ENCODE assay signal across 1 cellular context in the genomic region with DNA sequence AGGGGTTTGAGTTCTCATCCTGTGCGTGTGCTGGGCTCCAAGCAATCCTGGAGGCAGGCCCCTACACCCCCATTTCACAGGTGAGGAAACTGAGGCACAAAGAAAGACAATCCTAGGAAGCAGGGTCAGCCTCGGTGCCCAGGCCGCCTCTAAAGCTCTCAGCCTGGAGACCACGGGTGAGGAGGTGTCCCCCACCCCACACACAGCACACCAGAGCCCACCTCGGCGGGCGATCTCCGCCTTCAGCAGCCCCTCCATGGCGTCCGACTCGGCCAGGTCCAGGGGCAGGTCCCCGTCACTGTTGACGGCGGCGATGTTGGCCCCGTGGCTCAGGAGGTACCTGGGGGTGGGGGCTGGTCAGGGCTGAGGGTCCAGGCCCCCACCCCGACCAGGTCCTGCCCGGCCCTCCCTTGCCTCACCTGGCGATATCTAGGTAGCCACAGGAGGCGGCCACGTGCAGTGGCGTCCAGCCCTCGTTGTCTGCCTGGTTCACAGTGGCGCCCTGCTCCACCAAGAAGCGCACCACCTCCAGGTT.
TF ChIP-seq lines count a peak whose summit lies in the region.

No MANE protein-coding gene starts in this region.

TF ChIP-seq in K562, 482 proteins besides CTCF, POLR2A, EP300 and RAD21:
- TF ChIP-seq, protein P1, sequence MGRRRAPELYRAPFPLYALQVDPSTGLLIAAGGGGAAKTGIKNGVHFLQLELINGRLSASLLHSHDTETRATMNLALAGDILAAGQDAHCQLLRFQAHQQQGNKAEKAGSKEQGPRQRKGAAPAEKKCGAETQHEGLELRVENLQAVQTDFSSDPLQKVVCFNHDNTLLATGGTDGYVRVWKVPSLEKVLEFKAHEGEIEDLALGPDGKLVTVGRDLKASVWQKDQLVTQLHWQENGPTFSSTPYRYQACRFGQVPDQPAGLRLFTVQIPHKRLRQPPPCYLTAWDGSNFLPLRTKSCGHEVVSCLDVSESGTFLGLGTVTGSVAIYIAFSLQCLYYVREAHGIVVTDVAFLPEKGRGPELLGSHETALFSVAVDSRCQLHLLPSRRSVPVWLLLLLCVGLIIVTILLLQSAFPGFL (CRISPR knock-in tag; IDR thresholded peaks at IDR 0.05), result no peak
- no peak for TF ChIP-seq HEY1 (CRISPR knock-in tag; IDR thresholded peaks at IDR 0.05; ENCODE audit: borderline replicate concordance)
- TF ChIP-seq ZSCAN29 (IDR thresholded peaks at IDR 0.05), result no peak
- TF ChIP-seq, protein P2, sequence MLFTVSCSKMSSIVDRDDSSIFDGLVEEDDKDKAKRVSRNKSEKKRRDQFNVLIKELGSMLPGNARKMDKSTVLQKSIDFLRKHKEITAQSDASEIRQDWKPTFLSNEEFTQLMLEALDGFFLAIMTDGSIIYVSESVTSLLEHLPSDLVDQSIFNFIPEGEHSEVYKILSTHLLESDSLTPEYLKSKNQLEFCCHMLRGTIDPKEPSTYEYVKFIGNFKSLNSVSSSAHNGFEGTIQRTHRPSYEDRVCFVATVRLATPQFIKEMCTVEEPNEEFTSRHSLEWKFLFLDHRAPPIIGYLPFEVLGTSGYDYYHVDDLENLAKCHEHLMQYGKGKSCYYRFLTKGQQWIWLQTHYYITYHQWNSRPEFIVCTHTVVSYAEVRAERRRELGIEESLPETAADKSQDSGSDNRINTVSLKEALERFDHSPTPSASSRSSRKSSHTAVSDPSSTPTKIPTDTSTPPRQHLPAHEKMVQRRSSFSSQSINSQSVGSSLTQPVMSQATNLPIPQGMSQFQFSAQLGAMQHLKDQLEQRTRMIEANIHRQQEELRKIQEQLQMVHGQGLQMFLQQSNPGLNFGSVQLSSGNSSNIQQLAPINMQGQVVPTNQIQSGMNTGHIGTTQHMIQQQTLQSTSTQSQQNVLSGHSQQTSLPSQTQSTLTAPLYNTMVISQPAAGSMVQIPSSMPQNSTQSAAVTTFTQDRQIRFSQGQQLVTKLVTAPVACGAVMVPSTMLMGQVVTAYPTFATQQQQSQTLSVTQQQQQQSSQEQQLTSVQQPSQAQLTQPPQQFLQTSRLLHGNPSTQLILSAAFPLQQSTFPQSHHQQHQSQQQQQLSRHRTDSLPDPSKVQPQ (CRISPR knock-in tag; IDR thresholded peaks at IDR 0.05; ENCODE audit: borderline replicate concordance), result no peak
- TF ChIP-seq, protein P3, sequence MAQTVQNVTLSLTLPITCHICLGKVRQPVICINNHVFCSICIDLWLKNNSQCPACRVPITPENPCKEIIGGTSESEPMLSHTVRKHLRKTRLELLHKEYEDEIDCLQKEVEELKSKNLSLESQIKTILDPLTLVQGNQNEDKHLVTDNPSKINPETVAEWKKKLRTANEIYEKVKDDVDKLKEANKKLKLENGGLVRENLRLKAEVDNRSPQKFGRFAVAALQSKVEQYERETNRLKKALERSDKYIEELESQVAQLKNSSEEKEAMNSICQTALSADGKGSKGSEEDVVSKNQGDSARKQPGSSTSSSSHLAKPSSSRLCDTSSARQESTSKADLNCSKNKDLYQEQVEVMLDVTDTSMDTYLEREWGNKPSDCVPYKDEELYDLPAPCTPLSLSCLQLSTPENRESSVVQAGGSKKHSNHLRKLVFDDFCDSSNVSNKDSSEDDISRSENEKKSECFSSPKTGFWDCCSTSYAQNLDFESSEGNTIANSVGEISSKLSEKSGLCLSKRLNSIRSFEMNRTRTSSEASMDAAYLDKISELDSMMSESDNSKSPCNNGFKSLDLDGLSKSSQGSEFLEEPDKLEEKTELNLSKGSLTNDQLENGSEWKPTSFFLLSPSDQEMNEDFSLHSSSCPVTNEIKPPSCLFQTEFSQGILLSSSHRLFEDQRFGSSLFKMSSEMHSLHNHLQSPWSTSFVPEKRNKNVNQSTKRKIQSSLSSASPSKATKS (CRISPR knock-in tag; IDR thresholded peaks at IDR 0.05), result no peak
- TF ChIP-seq, protein P4, sequence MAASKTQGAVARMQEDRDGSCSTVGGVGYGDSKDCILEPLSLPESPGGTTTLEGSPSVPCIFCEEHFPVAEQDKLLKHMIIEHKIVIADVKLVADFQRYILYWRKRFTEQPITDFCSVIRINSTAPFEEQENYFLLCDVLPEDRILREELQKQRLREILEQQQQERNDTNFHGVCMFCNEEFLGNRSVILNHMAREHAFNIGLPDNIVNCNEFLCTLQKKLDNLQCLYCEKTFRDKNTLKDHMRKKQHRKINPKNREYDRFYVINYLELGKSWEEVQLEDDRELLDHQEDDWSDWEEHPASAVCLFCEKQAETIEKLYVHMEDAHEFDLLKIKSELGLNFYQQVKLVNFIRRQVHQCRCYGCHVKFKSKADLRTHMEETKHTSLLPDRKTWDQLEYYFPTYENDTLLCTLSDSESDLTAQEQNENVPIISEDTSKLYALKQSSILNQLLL (CRISPR knock-in tag; IDR thresholded peaks at IDR 0.05; ENCODE audit: borderline replicate concordance), result no peak
- TF ChIP-seq, protein P5, sequence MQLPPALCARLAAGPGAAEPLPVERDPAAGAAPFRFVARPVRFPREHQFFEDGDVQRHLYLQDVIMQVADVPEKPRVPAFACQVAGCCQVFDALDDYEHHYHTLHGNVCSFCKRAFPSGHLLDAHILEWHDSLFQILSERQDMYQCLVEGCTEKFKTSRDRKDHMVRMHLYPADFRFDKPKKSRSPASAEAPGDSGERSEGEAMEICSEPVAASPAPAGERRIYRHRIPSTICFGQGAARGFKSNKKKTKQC (CRISPR knock-in tag; IDR thresholded peaks at IDR 0.05), result no peak
- no peak for TF ChIP-seq ZNF408 (CRISPR knock-in tag; IDR thresholded peaks at IDR 0.05; ENCODE audit: low read depth)
- TF ChIP-seq, protein P6, sequence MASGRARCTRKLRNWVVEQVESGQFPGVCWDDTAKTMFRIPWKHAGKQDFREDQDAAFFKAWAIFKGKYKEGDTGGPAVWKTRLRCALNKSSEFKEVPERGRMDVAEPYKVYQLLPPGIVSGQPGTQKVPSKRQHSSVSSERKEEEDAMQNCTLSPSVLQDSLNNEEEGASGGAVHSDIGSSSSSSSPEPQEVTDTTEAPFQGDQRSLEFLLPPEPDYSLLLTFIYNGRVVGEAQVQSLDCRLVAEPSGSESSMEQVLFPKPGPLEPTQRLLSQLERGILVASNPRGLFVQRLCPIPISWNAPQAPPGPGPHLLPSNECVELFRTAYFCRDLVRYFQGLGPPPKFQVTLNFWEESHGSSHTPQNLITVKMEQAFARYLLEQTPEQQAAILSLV (tag; IDR thresholded peaks at IDR 0.05), result no peak
- TF ChIP-seq JUND (IDR thresholded peaks at IDR 0.05; ENCODE audit: borderline replicate concordance, low read depth, low read length), result no peak
- no peak for TF ChIP-seq JUND (tag; IDR thresholded peaks at IDR 0.05; ENCODE audit: borderline replicate concordance, low read depth, low read length)
- TF ChIP-seq, protein P7, sequence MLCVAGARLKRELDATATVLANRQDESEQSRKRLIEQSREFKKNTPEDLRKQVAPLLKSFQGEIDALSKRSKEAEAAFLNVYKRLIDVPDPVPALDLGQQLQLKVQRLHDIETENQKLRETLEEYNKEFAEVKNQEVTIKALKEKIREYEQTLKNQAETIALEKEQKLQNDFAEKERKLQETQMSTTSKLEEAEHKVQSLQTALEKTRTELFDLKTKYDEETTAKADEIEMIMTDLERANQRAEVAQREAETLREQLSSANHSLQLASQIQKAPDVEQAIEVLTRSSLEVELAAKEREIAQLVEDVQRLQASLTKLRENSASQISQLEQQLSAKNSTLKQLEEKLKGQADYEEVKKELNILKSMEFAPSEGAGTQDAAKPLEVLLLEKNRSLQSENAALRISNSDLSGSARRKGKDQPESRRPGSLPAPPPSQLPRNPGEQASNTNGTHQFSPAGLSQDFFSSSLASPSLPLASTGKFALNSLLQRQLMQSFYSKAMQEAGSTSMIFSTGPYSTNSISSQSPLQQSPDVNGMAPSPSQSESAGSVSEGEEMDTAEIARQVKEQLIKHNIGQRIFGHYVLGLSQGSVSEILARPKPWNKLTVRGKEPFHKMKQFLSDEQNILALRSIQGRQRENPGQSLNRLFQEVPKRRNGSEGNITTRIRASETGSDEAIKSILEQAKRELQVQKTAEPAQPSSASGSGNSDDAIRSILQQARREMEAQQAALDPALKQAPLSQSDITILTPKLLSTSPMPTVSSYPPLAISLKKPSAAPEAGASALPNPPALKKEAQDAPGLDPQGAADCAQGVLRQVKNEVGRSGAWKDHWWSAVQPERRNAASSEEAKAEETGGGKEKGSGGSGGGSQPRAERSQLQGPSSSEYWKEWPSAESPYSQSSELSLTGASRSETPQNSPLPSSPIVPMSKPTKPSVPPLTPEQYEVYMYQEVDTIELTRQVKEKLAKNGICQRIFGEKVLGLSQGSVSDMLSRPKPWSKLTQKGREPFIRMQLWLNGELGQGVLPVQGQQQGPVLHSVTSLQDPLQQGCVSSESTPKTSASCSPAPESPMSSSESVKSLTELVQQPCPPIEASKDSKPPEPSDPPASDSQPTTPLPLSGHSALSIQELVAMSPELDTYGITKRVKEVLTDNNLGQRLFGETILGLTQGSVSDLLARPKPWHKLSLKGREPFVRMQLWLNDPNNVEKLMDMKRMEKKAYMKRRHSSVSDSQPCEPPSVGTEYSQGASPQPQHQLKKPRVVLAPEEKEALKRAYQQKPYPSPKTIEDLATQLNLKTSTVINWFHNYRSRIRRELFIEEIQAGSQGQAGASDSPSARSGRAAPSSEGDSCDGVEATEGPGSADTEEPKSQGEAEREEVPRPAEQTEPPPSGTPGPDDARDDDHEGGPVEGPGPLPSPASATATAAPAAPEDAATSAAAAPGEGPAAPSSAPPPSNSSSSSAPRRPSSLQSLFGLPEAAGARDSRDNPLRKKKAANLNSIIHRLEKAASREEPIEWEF (CRISPR knock-in tag; IDR thresholded peaks at IDR 0.05), result no peak
- TF ChIP-seq ATF7 (IDR thresholded peaks at IDR 0.05), result no peak
